In the genomic region with DNA sequence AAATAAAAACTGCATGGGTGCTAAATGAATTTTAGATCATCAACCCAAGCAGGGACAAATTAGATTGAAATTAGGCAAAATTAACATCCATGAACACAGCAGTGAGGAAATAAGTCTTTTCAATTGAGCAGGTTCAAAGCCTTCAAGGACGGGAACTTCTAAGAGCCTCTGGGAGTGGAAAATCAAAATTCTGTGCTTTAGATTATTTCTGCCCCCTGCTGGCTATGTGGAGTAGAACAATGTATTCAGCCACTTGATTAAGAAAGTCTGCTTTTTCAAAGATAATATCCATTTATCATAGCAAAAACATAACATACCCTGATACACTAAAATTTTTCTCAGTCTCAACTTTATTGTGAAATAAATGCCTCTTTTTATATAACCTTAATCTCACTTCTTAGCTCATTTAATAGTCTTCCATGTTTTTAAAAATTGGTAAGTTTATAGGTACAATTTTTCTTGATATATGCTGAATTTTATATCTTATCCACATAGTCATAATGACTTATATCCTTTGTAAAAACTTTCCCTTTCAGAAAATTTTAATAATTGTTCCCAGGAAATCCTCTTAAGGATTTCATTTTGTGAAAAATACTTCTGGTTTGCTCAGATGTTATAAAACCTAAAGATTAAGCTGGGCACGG, we compare ENCODE assay signal across 8 cellular contexts. TPM values are rescaled to one million over a fixed set of nuclear protein-coding genes. Genes with fewer than 3 reads are reported as not detected.
DNase-seq lines count a peak whose midpoint lies in the region; ATAC-seq, FAIRE-seq and TF ChIP-seq lines count a peak whose summit lies in the region.

No MANE protein-coding gene starts in this region.

- no peak overlapping the region for H3K4me3 ChIP-seq in Loucy (ENCODE audit: low read length, poor library complexity, severe bottlenecking)
- H3K4me3 ChIP-seq in adipocyte (ENCODE audit: low read length): no peak overlapping the region
- H3K4me3 ChIP-seq in left ventricle myocardium inferior: no peak overlapping the region
- no peak overlapping the region for H3K4me3 ChIP-seq in sigmoid colon

- no peaks in the 10 kb centered on the region for H3F3A ChIP-seq in Loucy (ENCODE audit: low read depth)

- intact Hi-C loops in left ventricle myocardium inferior (cut with micrococcal nuclease) (loop anchor here (5.0 kb wide), 1 partner anchor 312 kb away; a partner anchor contains a TSS), sigmoid colon (cut with DNase I) (loop anchor here (1.0 to 2.0 kb wide), 2 partner anchors 27 to 311 kb away; a partner anchor contains a TSS)

- H3K4me1 ChIP-seq in Loucy (ENCODE audit: insufficient read depth, low read length, poor library complexity, severe bottlenecking) (no peaks in the 10 kb centered on the region), adipocyte (ENCODE audit: control insufficient read depth, insufficient read depth, low read length) (peaks cover 5% of the 10 kb centered on the region), left ventricle myocardium inferior (peaks cover 9% of the 10 kb centered on the region), sigmoid colon (no peaks in the 10 kb centered on the region)

- TF ChIP-seq POLR2A in sigmoid colon (IDR thresholded peaks at IDR 0.05): no peak

- H3K9me2 ChIP-seq in Loucy (replicated peaks; ENCODE audit: low read depth, low read length): no peaks in the 10 kb centered on the region

- WGBS in sigmoid colon, 2 donors: 29 to 48% methylated on average over 2 of the region's 2 CpGs

- H3K36me3 ChIP-seq in Loucy (ENCODE audit: insufficient read depth, low read length) (no peaks in the 10 kb centered on the region), adipocyte (ENCODE audit: control insufficient read depth, insufficient read depth, low read length, severe bottlenecking) (no peaks in the 10 kb centered on the region), left ventricle myocardium inferior (peaks cover 21% of the 10 kb centered on the region), sigmoid colon (no peaks in the 10 kb centered on the region)

- H3K27me3 ChIP-seq in Loucy (ENCODE audit: insufficient read depth, low read length, poor library complexity, severe bottlenecking) (no peaks in the 10 kb centered on the region), adipocyte (replicated peaks; ENCODE audit: control insufficient read depth, insufficient read depth, low read length) (no peaks in the 10 kb centered on the region), left ventricle myocardium inferior (ENCODE audit: low read depth) (no peaks in the 10 kb centered on the region), sigmoid colon (no peaks in the 10 kb centered on the region)

- H4K20me1 ChIP-seq in Loucy (ENCODE audit: insufficient read depth, low read length, poor library complexity, severe bottlenecking): no peaks in the 10 kb centered on the region

- H3K79me2 ChIP-seq in Loucy (ENCODE audit: insufficient read depth, low read length): no peaks in the 10 kb centered on the region

- H3K9ac ChIP-seq in Loucy (ENCODE audit: low read depth, low read length, poor library complexity, severe bottlenecking) (no peak overlapping the region), adipocyte (ENCODE audit: low read length) (no peak overlapping the region)

- no peaks in the 10 kb centered on the region for H3K9me3 ChIP-seq in Loucy (ENCODE audit: insufficient read depth, low read depth, low read length)
- H3K9me3 ChIP-seq in adipocyte (ENCODE audit: control insufficient read depth, low read length): peaks cover 6% of the 10 kb centered on the region
- no peaks in the 10 kb centered on the region for H3K9me3 ChIP-seq in left ventricle myocardium inferior (replicated peaks)
- no peaks in the 10 kb centered on the region for H3K9me3 ChIP-seq in sigmoid colon

- peak; percentile 81 for FAIRE-seq in RCC 7860 (lab: Jason Lieb, UNC)

- no peak overlapping the region for H3K27ac ChIP-seq in left ventricle myocardium inferior (replicated peaks)
- H3K27ac ChIP-seq in sigmoid colon: no peak overlapping the region

- peak; percentile 90 for TF ChIP-seq CTCF in Loucy (conservative IDR thresholded peaks at IDR 0.05; ENCODE audit: low read length)
- TF ChIP-seq CTCF in left ventricle myocardium inferior (IDR thresholded peaks at IDR 0.05; ENCODE audit: borderline replicate concordance): peak; percentile 87
- TF ChIP-seq CTCF in sigmoid colon (IDR thresholded peaks at IDR 0.05): peak; percentile 42 to 78 (median 70)

- H3K4me2 ChIP-seq in Loucy (ENCODE audit: low read depth, low read length, poor library complexity, severe bottlenecking): no peak overlapping the region

- no peak for ATAC-seq in GM21825 (IDR thresholded peaks at IDR 0.05; ENCODE audit: unreplicated experiment)
- ATAC-seq in HG03280 (IDR thresholded peaks at IDR 0.05; ENCODE audit: unreplicated experiment): no peak

- DNase-seq in ELR (ENCODE audit: low read depth) (peak; percentile 81), RCC 7860 (ENCODE audit: low spot score) (peak; percentile 32), adipocyte (ENCODE audit: low read depth) (peak; percentile 92), left ventricle myocardium inferior (no peak), sigmoid colon (no peak)

- TF ChIP-seq EP300 in sigmoid colon (IDR thresholded peaks at IDR 0.05): no peak

- H2AFZ ChIP-seq in Loucy (ENCODE audit: low read length): no peak overlapping the region

RNA-seq across cellular contexts. Expression of a gene that starts 28.1 kb away (rescaled TPM):
- total RNA-seq in left ventricle myocardium inferior (25.3 TPM), sigmoid colon (10 to 100 TPM; 22.7 to 34.2 (median 26.0) TPM)
- polyA plus RNA-seq in sigmoid colon: 10 to 100 TPM; 13.8 to 27.1 (median 22.0) TPM

Comparison
In these comparisons a context has a peak if more than half of its experiments do, and no peak if none do; other contexts are left out.
1. DNase-seq: peak in ELR (single experiment), RCC 7860 (single experiment) and adipocyte (single experiment); none in left ventricle myocardium inferior (single experiment) and sigmoid colon (single experiment).
2. Peak in every context shown above with its lines, with median percentiles within 50 percentile points of each other: CTCF ChIP-seq.